ENCODE assay signal across 13 cellular contexts in the genomic region with DNA sequence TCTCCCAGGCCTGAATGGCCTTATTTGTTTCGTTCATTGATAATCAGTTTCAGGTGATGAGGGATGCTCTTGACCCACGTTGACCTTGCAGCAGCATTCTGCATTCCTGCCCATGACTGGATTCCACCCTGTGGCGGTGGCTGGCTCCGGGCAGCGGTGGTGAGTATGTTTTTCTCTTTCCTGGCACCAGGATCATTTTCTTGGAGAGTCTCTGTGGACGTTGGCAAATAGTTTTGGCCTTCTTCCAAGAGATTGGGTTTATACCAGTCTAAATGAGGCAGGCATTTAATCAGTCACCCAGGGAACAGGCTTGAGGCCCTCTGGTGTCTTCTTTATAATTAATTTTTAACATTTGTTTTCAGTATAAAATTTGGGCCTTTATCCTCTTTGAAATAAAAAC.
DNase-seq lines count a peak whose midpoint lies in the region; ATAC-seq and TF ChIP-seq lines count a peak whose summit lies in the region.
"Had no signal": no experiment of that assay in that cellular context is flagged by ENCODE, and none has a peak within 500 bp of the region (broad histone marks: within the 10 kb centered on the region; RNA-seq: fewer than 3 reads in every experiment).

No MANE protein-coding gene starts in this region.

- no peaks in the 10 kb centered on the region for H4K20me1 ChIP-seq in hepatocyte (ENCODE audit: insufficient read depth, poor library complexity, severe bottlenecking)

- H2AFZ ChIP-seq in hepatocyte, result no peak overlapping the region

- H3K9me2 ChIP-seq in hepatocyte (replicated peaks; ENCODE audit: insufficient read depth), result no peaks in the 10 kb centered on the region

- TF ChIP-seq CTCF in hepatocyte (IDR thresholded peaks at IDR 0.05; ENCODE audit: poor library complexity), result no peak

- H3K4me3 ChIP-seq in adipocyte (ENCODE audit: low read length) (no peak overlapping the region), hepatocyte (no peak overlapping the region)

- peaks cover 4 to 8% (median 5%) of the 10 kb centered on the region in 4 donors for H3K4me1 Mint-ChIP-seq in naive thymus-derived CD8-positive, alpha-beta T cell
- H3K4me1 Mint-ChIP-seq: neural crest cell had no signal

- no peak overlapping the region for H3K9ac ChIP-seq in adipocyte (ENCODE audit: low read length)

- no peaks in the 10 kb centered on the region for H3K36me3 Mint-ChIP-seq in naive thymus-derived CD8-positive, alpha-beta T cell

- no peaks in the 10 kb centered on the region for H3K36me3 ChIP-seq in adipocyte (ENCODE audit: control insufficient read depth, insufficient read depth, low read length, severe bottlenecking)
- no peaks in the 10 kb centered on the region for H3K36me3 ChIP-seq in hepatocyte (replicated peaks; ENCODE audit: insufficient read depth, low read depth)

- no peak overlapping the region for H3K4me3 Mint-ChIP-seq in naive thymus-derived CD8-positive, alpha-beta T cell
- H3K4me3 Mint-ChIP-seq: activated T-cell treated with anti-CD3 and anti-CD28 coated beads, Interleukin-2, amount 50 U/mL, for 4 hours; B cell; neural crest cell had no signal

- H3K4me2 ChIP-seq in hepatocyte, result no peak overlapping the region

- peaks cover 6 to 11% (median 10%) of the 10 kb centered on the region in 5 donors for H3K27me3 Mint-ChIP-seq in naive thymus-derived CD8-positive, alpha-beta T cell
- H3K27me3 Mint-ChIP-seq: IgD-negative memory B cell had no signal

- no peaks in the 10 kb centered on the region for H3K9me3 Mint-ChIP-seq in naive thymus-derived CD8-positive, alpha-beta T cell
- H3K9me3 Mint-ChIP-seq: activated T-cell treated with anti-CD3 and anti-CD28 coated beads, Interleukin-2, amount 50 U/mL, for 4 hours; IgD-negative memory B cell; neural crest cell had no signal

- no peak overlapping the region for H3K27ac Mint-ChIP-seq in naive thymus-derived CD8-positive, alpha-beta T cell
- H3K27ac Mint-ChIP-seq: B cell, IgD-negative memory B cell had no signal

- POLR2A ChIA-PET in naive thymus-derived CD8-positive, alpha-beta T cell (lab: Charles Lee), result no interaction called here

- H3K4me1 ChIP-seq in adipocyte (ENCODE audit: control insufficient read depth, insufficient read depth, low read length) (peaks cover 12% of the 10 kb centered on the region), hepatocyte (ENCODE audit: insufficient read depth) (peaks cover 6% of the 10 kb centered on the region)

- no peaks in the 10 kb centered on the region for H3K9me3 ChIP-seq in adipocyte (ENCODE audit: control insufficient read depth, low read length)
- H3K9me3 ChIP-seq in hepatocyte (ENCODE audit: low read depth), result no peaks in the 10 kb centered on the region

- 70% methylated on average over 6 of the region's 6 CpGs for WGBS in hepatocyte (ENCODE audit: low lambda C conversion rate, missing lambda C conversion rate)

- no peak for ATAC-seq in naive thymus-derived CD8-positive, alpha-beta T cell
- ATAC-seq: activated T-cell treated with anti-CD3 and anti-CD28 coated beads, Interleukin-2, amount 50 U/mL, for 4 hours had no signal

- DNase-seq in A172 (ENCODE audit: low spot score) (peak; percentile 60), HT1080 (ENCODE audit: low read depth) (peak; percentile 70), adipocyte (ENCODE audit: low read depth) (peak; percentile 35), kidney glomerular epithelial cell (lab: John Stamatoyannopoulos, UW) (peak; percentile 77), hepatocyte (ENCODE audit: low spot score) (no peak)
- no peak for DNase-seq in activated naive CD4-positive, alpha-beta T cell treated with anti-CD3 and anti-CD28 coated beads, Interleukin-2, amount 50 U/mL, for 16 hours
- DNase-seq in stimulated activated naive CD4-positive, alpha-beta T cell treated with Interleukin-2 at 50 U/mL for 16 hours (lab: John Stamatoyannopoulos, UW), result no peak
- no peak for DNase-seq in naive thymus-derived CD8-positive, alpha-beta T cell
- DNase-seq: activated T-cell treated with anti-CD3 and anti-CD28 coated beads, Interleukin-2, amount 50 U/mL, for 4 hours; cortex of kidney had no signal

- H3K27me3 ChIP-seq in adipocyte (replicated peaks; ENCODE audit: control insufficient read depth, insufficient read depth, low read length), result no peaks in the 10 kb centered on the region
- H3K27me3 ChIP-seq in hepatocyte, result peaks cover 9% of the 10 kb centered on the region

- H3K27ac ChIP-seq in hepatocyte, result no peak overlapping the region

- H3K79me2 ChIP-seq in hepatocyte, result no peaks in the 10 kb centered on the region

Comparison
In these comparisons a context has a peak if more than half of its experiments do, and no peak if none do; other contexts are left out.
1. DNase-seq: peak in A172 (single experiment), HT1080 (single experiment), adipocyte (single experiment) and kidney glomerular epithelial cell (single experiment); none in activated naive CD4-positive, alpha-beta T cell treated with anti-CD3 and anti-CD28 coated beads, Interleukin-2, amount 50 U/mL, for 16 hours (single experiment), stimulated activated naive CD4-positive, alpha-beta T cell treated with Interleukin-2 at 50 U/mL for 16 hours (single experiment), hepatocyte (single experiment) and naive thymus-derived CD8-positive, alpha-beta T cell (0 of 10).